ENCODE assay signal across 23 cellular contexts in the genomic region with DNA sequence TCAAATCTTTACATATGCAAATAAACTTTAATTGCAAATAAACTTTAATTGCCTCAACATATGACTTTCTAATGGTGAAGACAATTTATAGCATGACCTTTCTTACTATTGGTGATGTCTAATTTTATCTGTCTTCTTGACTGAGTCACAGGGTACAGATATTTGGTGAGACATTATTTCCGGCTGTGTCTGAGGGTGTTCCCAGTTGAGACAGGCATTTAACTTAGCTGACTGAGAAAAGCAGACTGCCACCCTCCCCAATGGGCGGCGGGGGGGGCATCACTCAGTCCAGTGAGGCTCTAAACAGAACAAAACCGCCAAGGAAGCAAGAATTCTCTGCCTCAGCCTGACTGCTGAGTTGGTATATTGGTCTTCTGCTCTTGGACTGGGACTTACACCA.
DNase-seq lines count a peak whose midpoint lies in the region; ATAC-seq, FAIRE-seq and TF ChIP-seq lines count a peak whose summit lies in the region.
"Had no signal": no experiment of that assay in that cellular context is flagged by ENCODE, and none has a peak within 500 bp of the region (broad histone marks: within the 10 kb centered on the region; RNA-seq: fewer than 3 reads in every experiment).

No MANE protein-coding gene starts in this region.

- no peak overlapping the region for H2BK5ac ChIP-seq in H9 (ENCODE audit: insufficient read length, low read length)

- peaks cover 28% of the 10 kb centered on the region for H3K36me3 Mint-ChIP-seq in activated naive CD4-positive, alpha-beta T cell treated with anti-CD3 and anti-CD28 coated beads, Interleukin-2, amount 50 U/mL, for 24 hours
- H3K36me3 Mint-ChIP-seq in activated naive CD4-positive, alpha-beta T cell treated with anti-CD3 and anti-CD28 coated beads for 36 hours (ENCODE audit: low read depth), result peaks cover 39% of the 10 kb centered on the region
- peaks cover 24% of the 10 kb centered on the region for H3K36me3 Mint-ChIP-seq in astrocyte (ENCODE audit: low read depth, unreplicated experiment)
- H3K36me3 Mint-ChIP-seq in H9 (ENCODE audit: insufficient read depth in 1 of 3, low read depth in 3 of 3), result peaks cover 24 to 68% (median 67%) of the 10 kb centered on the region in 3 experiments; a peak in 6 of 7 replicates

- H3K27ac ChIP-seq in HCT116 (ENCODE audit: low read depth, low read length) (no peak overlapping the region), astrocyte (ENCODE audit: low read depth, low read length) (peak overlapping the region; percentile 41), H9 (ENCODE audit: insufficient read length, low read depth, low read length) (no peak overlapping the region)
- H3K27ac ChIP-seq: KMS-11, lower lobe of right lung, testis, WERI-Rb-1 had no signal

- H2BK12ac ChIP-seq in H9 (ENCODE audit: insufficient read length, low read depth, low read length), result no peak overlapping the region

- H4K20me1 ChIP-seq in HCT116 (ENCODE audit: insufficient read depth) (0 out of 2 replicates have a peak, but pooled peaks cover 2% of the 10 kb centered on the region), astrocyte (ENCODE audit: insufficient read depth, low read length) (no peaks in the 10 kb centered on the region), H9 (ENCODE audit: control insufficient read depth, insufficient read depth, insufficient read length) (no peaks in the 10 kb centered on the region)

- no peak overlapping the region for H2AFZ ChIP-seq in HCT116 (ENCODE audit: low read depth, low read length, poor library complexity, severe bottlenecking)
- no peak overlapping the region for H2AFZ ChIP-seq in astrocyte (ENCODE audit: low read depth, low read length)
- H2AFZ ChIP-seq in H9 (ENCODE audit: low read length), result no peak overlapping the region
- H2AFZ ChIP-seq: GM23338 had no signal

- H4K5ac ChIP-seq in H9 (ENCODE audit: insufficient read length, low read depth, low read length), result no peak overlapping the region

- no peak overlapping the region for H3T11ph ChIP-seq in H9 (ENCODE audit: low read length)

- H3K27ac Mint-ChIP-seq in activated naive CD4-positive, alpha-beta T cell treated with anti-CD3 and anti-CD28 coated beads, Interleukin-2, amount 50 U/mL, for 24 hours, result peak overlapping the region; percentile 72
- H3K27ac Mint-ChIP-seq in activated naive CD4-positive, alpha-beta T cell treated with anti-CD3 and anti-CD28 coated beads for 36 hours, result no peak overlapping the region
- H3K27ac Mint-ChIP-seq in astrocyte (ENCODE audit: unreplicated experiment) (no peak overlapping the region), H9 (no peak overlapping the region)
- H3K27ac Mint-ChIP-seq: GM23338 had no signal

- no CpG with 5 or more reads among the region's 4 CpGs for WGBS in H9 (ENCODE audit: extremely low coverage, insufficient read length, low lambda C conversion rate)

- no peak for ATAC-seq in HCT116
- ATAC-seq in GM18505 (IDR thresholded peaks at IDR 0.05; ENCODE audit: unreplicated experiment), result no peak
- ATAC-seq: GM23338; lower lobe of right lung; naive thymus-derived CD8-positive, alpha-beta T cell; Panc1 had no signal

- no peaks in the 10 kb centered on the region for H3K79me1 ChIP-seq in H9 (ENCODE audit: insufficient read depth, low read depth, low read length, poor library complexity, severe bottlenecking)

- TF ChIP-seq CTCF in HCT116 (IDR thresholded peaks at IDR 0.05 in 2 of 3, conservative IDR thresholded peaks at IDR 0.05 in 1 of 3; ENCODE audit: borderline replicate concordance in 1 of 3, insufficient read depth in 1 of 3, low read depth in 2 of 3, low read length in 2 of 3), result no peak
- TF ChIP-seq CTCF in astrocyte (IDR thresholded peaks at IDR 0.05; ENCODE audit: insufficient read depth, low read depth, low read length), result no peak
- TF ChIP-seq CTCF in H9 (conservative IDR thresholded peaks at IDR 0.05), result no peak

- CTCF ChIA-PET in activated naive CD4-positive, alpha-beta T cell treated with anti-CD3 and anti-CD28 coated beads for 36 hours (lab: Charles Lee), result no interaction called here
- CTCF ChIA-PET in HCT116 (lab: Charles Lee), result no interaction called here

- no peak for TF ChIP-seq POLR2A in HCT116 (IDR thresholded peaks at IDR 0.05; ENCODE audit: borderline replicate concordance, extremely low read depth, insufficient read depth, insufficient read length)
- TF ChIP-seq POLR2A in GM18505 (IDR thresholded peaks at IDR 0.05; ENCODE audit: borderline replicate concordance, extremely low read depth, insufficient read depth, insufficient read length), result no peak

- H2BK15ac ChIP-seq in H9 (ENCODE audit: low read depth, low read length), result no peak overlapping the region

- H3K9me2 ChIP-seq in HCT116 (ENCODE audit: insufficient read depth), result 0 out of 2 replicates have a peak, but pooled peaks cover 3% of the 10 kb centered on the region

- H3K14ac ChIP-seq in H9 (ENCODE audit: insufficient read depth, low read length), result no peak overlapping the region

- H3K9ac ChIP-seq in HCT116 (ENCODE audit: low read length), result no peak overlapping the region
- H3K9ac ChIP-seq in astrocyte (ENCODE audit: low read length), result no peak overlapping the region
- H3K9ac ChIP-seq in H9 (ENCODE audit: extremely low read depth, insufficient read length, low read length), result no peak overlapping the region
- H3K9ac ChIP-seq: KMS-11 had no signal

- no peaks in the 10 kb centered on the region for H3K27me3 Mint-ChIP-seq in activated naive CD4-positive, alpha-beta T cell treated with anti-CD3 and anti-CD28 coated beads, Interleukin-2, amount 50 U/mL, for 24 hours
- no peaks in the 10 kb centered on the region for H3K27me3 Mint-ChIP-seq in activated naive CD4-positive, alpha-beta T cell treated with anti-CD3 and anti-CD28 coated beads for 36 hours (ENCODE audit: low read depth)
- H3K27me3 Mint-ChIP-seq in astrocyte (ENCODE audit: low read depth, unreplicated experiment) (no peaks in the 10 kb centered on the region), H9 (ENCODE audit: low read depth) (no peaks in the 10 kb centered on the region)
- H3K27me3 Mint-ChIP-seq: naive thymus-derived CD8-positive, alpha-beta T cell had no signal

- H2BK120ac ChIP-seq in H9 (ENCODE audit: low read depth, low read length, poor library complexity, severe bottlenecking), result no peak overlapping the region

- peaks cover 36% of the 10 kb centered on the region for H3K4me1 Mint-ChIP-seq in activated naive CD4-positive, alpha-beta T cell treated with anti-CD3 and anti-CD28 coated beads, Interleukin-2, amount 50 U/mL, for 24 hours
- peaks cover 19% of the 10 kb centered on the region for H3K4me1 Mint-ChIP-seq in activated naive CD4-positive, alpha-beta T cell treated with anti-CD3 and anti-CD28 coated beads for 36 hours (ENCODE audit: low read depth)
- H3K4me1 Mint-ChIP-seq in astrocyte (ENCODE audit: low read depth, unreplicated experiment), result peaks cover 19% of the 10 kb centered on the region
- peaks cover 8 to 11% of the 10 kb centered on the region in 2 experiments; a peak in 3 of 4 replicates for H3K4me1 Mint-ChIP-seq in H9

- H3K4me2 ChIP-seq in HCT116 (ENCODE audit: low read length) (peak overlapping the region; percentile 7; the same call in 1 of the 2 replicates), astrocyte (ENCODE audit: low read length) (peak overlapping the region; percentile 4), H9 (ENCODE audit: insufficient read depth, insufficient read length, low read length) (no peak overlapping the region)
- H3K4me2 ChIP-seq: GM23338, KMS-11 had no signal

- H2AK5ac ChIP-seq in H9 (ENCODE audit: insufficient read length, low read length), result no peak overlapping the region

- no TSS peak for BruUV-seq in HCT116 (replicated peaks; lab: Mats Ljungman, UMichigan)

- no peak for TF ChIP-seq RAD21 in HCT116 (IDR thresholded peaks at IDR 0.05; ENCODE audit: low read depth)

- H4K8ac ChIP-seq in H9 (replicated peaks; ENCODE audit: insufficient read length, low read depth, low read length), result no peak overlapping the region

- no peak overlapping the region for H3K4ac ChIP-seq in H9 (ENCODE audit: low read depth, low read length)

- no peak overlapping the region for H3K18ac ChIP-seq in H9 (ENCODE audit: insufficient read length, low read depth, low read length)

- H3K4me3 ChIP-seq in HCT116 (replicated peaks in 1 of 2; ENCODE audit: low read depth in 1 of 2, low read length in 2 of 2) (no peak overlapping the region), astrocyte (ENCODE audit: insufficient read depth, low read depth, low read length) (no peak overlapping the region), H7 (ENCODE audit: insufficient read depth, low read depth, low read length) (no peak overlapping the region)
- H3K4me3 ChIP-seq: coronary artery, GM23338, lower lobe of right lung, testis had no signal

- POLR2A ChIA-PET in HCT116 (lab: Charles Lee), result no interaction called here

- no peaks in the 10 kb centered on the region for H3K9me3 Mint-ChIP-seq in activated naive CD4-positive, alpha-beta T cell treated with anti-CD3 and anti-CD28 coated beads, Interleukin-2, amount 50 U/mL, for 24 hours
- H3K9me3 Mint-ChIP-seq in activated naive CD4-positive, alpha-beta T cell treated with anti-CD3 and anti-CD28 coated beads for 36 hours, result no peaks in the 10 kb centered on the region
- H3K9me3 Mint-ChIP-seq in astrocyte (ENCODE audit: unreplicated experiment) (no peaks in the 10 kb centered on the region), H9 (no peaks in the 10 kb centered on the region)
- H3K9me3 Mint-ChIP-seq: GM23338; naive thymus-derived CD8-positive, alpha-beta T cell had no signal

- RAD21 ChIA-PET in HCT116 (lab: Charles Lee; ENCODE audit: low non-redundant PET in 1 of 2, low total read pairs in 2 of 2, uncharacterized antibody in 2 of 2, unreplicated experiment in 2 of 2), result no interaction called here

- H3K79me2 ChIP-seq in HCT116 (ENCODE audit: insufficient read depth, low read length) (peaks cover 8% of the 10 kb centered on the region), astrocyte (ENCODE audit: insufficient read depth, low read length) (peaks cover 3% of the 10 kb centered on the region), H9 (ENCODE audit: insufficient read depth, low read length) (no peaks in the 10 kb centered on the region)

- no peak overlapping the region for H2BK20ac ChIP-seq in H9 (ENCODE audit: low read depth, low read length, poor library complexity, severe bottlenecking)

- no peak overlapping the region for H4K91ac ChIP-seq in H9 (ENCODE audit: insufficient read length, low read depth, low read length)

- H3K23ac ChIP-seq in H9 (ENCODE audit: insufficient read length, low read depth, low read length), result no peak overlapping the region

- H3K36me3 ChIP-seq in HCT116 (ENCODE audit: control insufficient read depth in 1 of 2, insufficient read depth in 2 of 2, low read length in 2 of 2) (peaks cover 12 to 27% of the 10 kb centered on the region in 2 experiments), astrocyte (ENCODE audit: insufficient read depth, low read length) (peaks cover 30% of the 10 kb centered on the region), H7 (replicated peaks; ENCODE audit: control insufficient read depth, insufficient read depth, low read length) (peaks cover 9% of the 10 kb centered on the region)

- H3K4me3 Mint-ChIP-seq in activated naive CD4-positive, alpha-beta T cell treated with anti-CD3 and anti-CD28 coated beads, Interleukin-2, amount 50 U/mL, for 24 hours, result no peak overlapping the region
- no peak overlapping the region for H3K4me3 Mint-ChIP-seq in activated naive CD4-positive, alpha-beta T cell treated with anti-CD3 and anti-CD28 coated beads for 36 hours
- H3K4me3 Mint-ChIP-seq in astrocyte (ENCODE audit: unreplicated experiment), result no peak overlapping the region
- no peak overlapping the region for H3K4me3 Mint-ChIP-seq in H9
- H3K4me3 Mint-ChIP-seq: GM23338; naive thymus-derived CD8-positive, alpha-beta T cell had no signal

- H3K27me3 ChIP-seq in HCT116 (ENCODE audit: insufficient read depth, low read length) (no peaks in the 10 kb centered on the region), astrocyte (ENCODE audit: insufficient read depth, low read length) (no peaks in the 10 kb centered on the region), H7 (ENCODE audit: control insufficient read depth, insufficient read depth, low read length) (no peaks in the 10 kb centered on the region), H9 (ENCODE audit: insufficient read depth, low read length) (no peaks in the 10 kb centered on the region)
- H3K27me3 ChIP-seq: testis had no signal

- H3K9me3 ChIP-seq in HCT116 (ENCODE audit: control insufficient read depth in 1 of 2, insufficient read depth in 1 of 2, low read depth in 1 of 2, low read length in 2 of 2) (no peaks in the 10 kb centered on the region), astrocyte (ENCODE audit: insufficient read depth, low read depth, low read length) (no peaks in the 10 kb centered on the region), H9 (ENCODE audit: control insufficient read depth, low read depth, low read length) (no peaks in the 10 kb centered on the region)
- H3K9me3 ChIP-seq: Caco-2, lower lobe of right lung, testis had no signal

- intact Hi-C loops in activated naive CD4-positive, alpha-beta T cell treated with anti-CD3 and anti-CD28 coated beads for 36 hours (cut with micrococcal nuclease), result no loop called here
- intact Hi-C loops in HCT116 (cut with micrococcal nuclease), result no loop called here

- no peak for DNase-seq in activated naive CD4-positive, alpha-beta T cell treated with anti-CD3 and anti-CD28 coated beads for 36 hours
- DNase-seq in HCT116 (ENCODE audit: low read depth, low spot score), result no peak
- DNase-seq in astrocyte (ENCODE audit: low read depth), result peak; percentile 35
- peak; percentile 16 for DNase-seq in stimulated activated CD4-positive, alpha-beta T cell treated with anti-CD3 and anti-CD28 coated beads, Interleukin-4, amount 100 ng/mL, for 1 hour
- DNase-seq in H7, result no peak
- DNase-seq in H9, result no peak
- DNase-seq: anterior cingulate cortex; Caco-2; GDM1; lower lobe of right lung; naive thymus-derived CD8-positive, alpha-beta T cell; NCI-H1105; NCI-H82; SW 1271; testis; WERI-Rb-1 had no signal

- H3K4me1 ChIP-seq in HCT116 (ENCODE audit: control insufficient read depth in 1 of 2, insufficient read depth in 2 of 2, low read length in 2 of 2) (peaks cover 9 to 39% of the 10 kb centered on the region in 2 experiments), astrocyte (ENCODE audit: insufficient read depth, low read length) (peaks cover 5% of the 10 kb centered on the region), H9 (ENCODE audit: insufficient read depth, low read length) (no peaks in the 10 kb centered on the region)
- H3K4me1 ChIP-seq: Caco-2, testis had no signal

- peak; percentile 63 for FAIRE-seq in astrocyte (lab: Jason Lieb, UNC)
- FAIRE-seq: endothelial cell of umbilical vein had no signal

- no peak overlapping the region for H3K56ac ChIP-seq in H9 (ENCODE audit: insufficient read length, low read depth, low read length)

- no peaks in the 10 kb centered on the region for H3K23me2 ChIP-seq in H9 (ENCODE audit: insufficient read length, low read depth, low read length, poor library complexity, severe bottlenecking)

Comparison
In these comparisons a context has a peak if more than half of its experiments do, and no peak if none do; other contexts are left out.
1. DNase-seq: peak in astrocyte (single experiment) and stimulated activated CD4-positive, alpha-beta T cell treated with anti-CD3 and anti-CD28 coated beads, Interleukin-4, amount 100 ng/mL, for 1 hour (single experiment); none in activated naive CD4-positive, alpha-beta T cell treated with anti-CD3 and anti-CD28 coated beads for 36 hours (single experiment), HCT116 (single experiment), H7 (single experiment) and H9 (single experiment).